14 cellular contexts compared by ENCODE assay signal in the genomic region with DNA sequence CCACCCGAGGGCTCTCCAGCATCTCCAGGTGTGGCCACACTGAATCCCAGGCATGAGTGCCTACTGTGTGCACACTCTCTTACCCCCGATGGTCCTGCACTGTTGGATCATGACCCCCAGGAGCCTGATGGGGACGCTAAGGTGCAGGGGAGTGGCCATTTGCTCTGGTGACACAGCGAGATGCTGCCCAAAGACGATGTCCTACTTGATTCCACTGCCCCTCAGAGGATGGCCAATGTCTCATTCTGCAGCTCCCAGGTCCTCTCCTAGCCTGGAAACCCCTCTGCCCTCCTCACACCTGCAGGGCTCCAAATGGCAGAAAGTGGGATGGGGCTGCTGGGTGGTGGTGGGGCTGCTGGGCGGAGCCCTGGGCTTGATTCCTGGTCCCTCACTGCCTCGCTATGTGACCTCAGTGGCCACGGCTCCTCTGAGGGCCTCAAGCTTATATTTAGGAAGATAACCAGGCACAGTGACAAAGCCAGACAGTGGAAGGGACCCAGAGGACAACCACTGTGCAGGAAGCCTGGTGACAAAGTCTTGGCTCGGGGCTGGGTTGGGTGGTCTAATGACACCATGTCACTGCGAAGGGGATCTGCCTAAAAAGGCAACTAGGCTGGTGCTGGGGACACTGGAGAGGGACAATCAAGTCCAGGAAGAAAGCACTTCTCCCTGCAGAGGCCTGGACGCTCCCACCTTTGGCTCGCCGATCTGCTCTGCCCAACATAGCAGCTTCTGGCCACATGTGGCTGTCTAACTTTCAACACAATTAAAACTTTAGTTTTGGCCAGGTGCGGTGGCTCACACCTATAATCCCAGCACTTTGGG. TPM values are rescaled to one million over a fixed set of nuclear protein-coding genes. Genes with fewer than 3 reads are reported as not detected.
"Had no signal": no experiment of that assay in that cellular context is flagged by ENCODE, and none has a peak within 500 bp of the region (broad histone marks: within the 10 kb centered on the region; RNA-seq: fewer than 3 reads in every experiment).

No MANE protein-coding gene starts in this region.

- H3K27ac ChIP-seq: epithelial cell of prostate, ovary, SK-N-MC had no signal

- H3K27ac Mint-ChIP-seq: activated CD4-positive, alpha-beta T cell treated with anti-CD3 and anti-CD28 coated beads, Interleukin-2, amount 10 ng/mL, durations not matched to agents 24 days and 14 days; activated naive CD4-positive, alpha-beta T cell treated with anti-CD3 and anti-CD28 coated beads, Interleukin-2, amount 10 ng/mL, durations not matched to agents 7 days and 5 days; activated T-helper 17 cell treated with anti-CD3 and anti-CD28 coated beads, Interleukin-2, amount 50 U/mL, for 72 hours; memory B cell; stimulated activated memory B cell treated with anti-CD40 and anti-IgM and Interleukin-4, amounts not matched to agents 10 μg/mL and 1 μg/mL and 100 μg/mL, for 72 hours; T-helper 1 cell treated with Interleukin-12 subunit alpha and Interleukin-12 subunit beta and Interleukin-4 antibody, amounts not matched to agents 30 μg/mL and 1 μg/mL, for 36 hours had no signal

- H3K36me3 Mint-ChIP-seq: activated naive CD4-positive, alpha-beta T cell treated with anti-CD3 and anti-CD28 coated beads, Interleukin-2, amount 10 ng/mL, durations not matched to agents 7 days and 5 days; memory B cell had no signal

- H3K27me3 ChIP-seq: ovary had no signal

- H3K4me3 ChIP-seq: ovary, SK-N-MC had no signal

- H3K9me3 ChIP-seq: ovary had no signal

- H3K36me3 ChIP-seq: ovary had no signal

- H3K9me3 Mint-ChIP-seq: activated CD4-positive, alpha-beta T cell treated with anti-CD3 and anti-CD28 coated beads, Interleukin-2, amount 10 ng/mL, durations not matched to agents 24 days and 14 days; activated naive CD4-positive, alpha-beta T cell treated with anti-CD3 and anti-CD28 coated beads, Interleukin-2, amount 10 ng/mL, durations not matched to agents 7 days and 5 days; activated T-helper 17 cell treated with anti-CD3 and anti-CD28 coated beads, Interleukin-2, amount 50 U/mL, for 72 hours; memory B cell; stimulated activated memory B cell treated with anti-CD40 and anti-IgM and Interleukin-4, amounts not matched to agents 10 μg/mL and 1 μg/mL and 100 μg/mL, for 72 hours; T-helper 1 cell treated with Interleukin-12 subunit alpha and Interleukin-12 subunit beta and Interleukin-4 antibody, amounts not matched to agents 30 μg/mL and 1 μg/mL, for 36 hours had no signal

- DNase-seq: activated CD4-positive, alpha-beta T cell treated with anti-CD3 and anti-CD28 coated beads, Interleukin-2, amount 10 ng/mL, durations not matched to agents 24 days and 14 days; activated naive CD4-positive, alpha-beta T cell treated with anti-CD3 and anti-CD28 coated beads, Interleukin-2, amount 10 ng/mL, durations not matched to agents 7 days and 5 days; caudate nucleus; effector memory CD4-positive, alpha-beta T cell; hypothalamus; small intestine had no signal

- H3K4me3 Mint-ChIP-seq: activated CD4-positive, alpha-beta T cell treated with anti-CD3 and anti-CD28 coated beads, Interleukin-2, amount 10 ng/mL, durations not matched to agents 24 days and 14 days; activated naive CD4-positive, alpha-beta T cell treated with anti-CD3 and anti-CD28 coated beads, Interleukin-2, amount 10 ng/mL, durations not matched to agents 7 days and 5 days; activated T-helper 17 cell treated with anti-CD3 and anti-CD28 coated beads, Interleukin-2, amount 50 U/mL, for 72 hours; memory B cell; stimulated activated memory B cell treated with anti-CD40 and anti-IgM and Interleukin-4, amounts not matched to agents 10 μg/mL and 1 μg/mL and 100 μg/mL, for 72 hours; T-helper 1 cell treated with Interleukin-12 subunit alpha and Interleukin-12 subunit beta and Interleukin-4 antibody, amounts not matched to agents 30 μg/mL and 1 μg/mL, for 36 hours had no signal

- H3K27me3 Mint-ChIP-seq: activated CD4-positive, alpha-beta T cell treated with anti-CD3 and anti-CD28 coated beads, Interleukin-2, amount 10 ng/mL, durations not matched to agents 24 days and 14 days; activated T-helper 17 cell treated with anti-CD3 and anti-CD28 coated beads, Interleukin-2, amount 50 U/mL, for 72 hours; memory B cell; stimulated activated memory B cell treated with anti-CD40 and anti-IgM and Interleukin-4, amounts not matched to agents 10 μg/mL and 1 μg/mL and 100 μg/mL, for 72 hours had no signal

RNA-seq across cellular contexts. Expression of a gene that starts 28.4 kb away (rescaled TPM):
- polyA plus RNA-seq: neural cell had no signal
